In the genomic region with DNA sequence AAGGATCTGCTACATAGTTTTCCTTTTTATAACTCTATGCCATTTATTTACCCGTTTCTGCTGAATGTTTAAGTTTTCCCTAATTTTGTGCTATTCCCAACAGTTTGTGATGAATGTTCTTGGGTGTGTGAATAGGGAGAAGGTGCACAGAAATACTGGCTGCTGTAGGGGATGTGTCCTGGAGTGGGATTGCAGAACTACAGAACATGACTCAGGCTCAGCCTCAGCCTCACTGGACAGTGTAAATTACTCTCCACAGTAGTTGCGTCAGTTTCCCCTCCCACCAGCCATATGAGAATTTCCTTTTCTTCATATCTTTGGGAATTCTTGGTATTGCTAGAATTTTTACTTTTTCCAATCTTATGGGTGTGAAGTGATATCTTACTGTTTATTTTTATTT, we compare ENCODE assay signal across 1 cellular context.
TF ChIP-seq lines count a peak whose summit lies in the region.

No MANE protein-coding gene starts in this region.

TF ChIP-seq in H1, 55 proteins besides CTCF, POLR2A, EP300 and RAD21 (continued from another document):
- TF ChIP-seq, protein P1, sequence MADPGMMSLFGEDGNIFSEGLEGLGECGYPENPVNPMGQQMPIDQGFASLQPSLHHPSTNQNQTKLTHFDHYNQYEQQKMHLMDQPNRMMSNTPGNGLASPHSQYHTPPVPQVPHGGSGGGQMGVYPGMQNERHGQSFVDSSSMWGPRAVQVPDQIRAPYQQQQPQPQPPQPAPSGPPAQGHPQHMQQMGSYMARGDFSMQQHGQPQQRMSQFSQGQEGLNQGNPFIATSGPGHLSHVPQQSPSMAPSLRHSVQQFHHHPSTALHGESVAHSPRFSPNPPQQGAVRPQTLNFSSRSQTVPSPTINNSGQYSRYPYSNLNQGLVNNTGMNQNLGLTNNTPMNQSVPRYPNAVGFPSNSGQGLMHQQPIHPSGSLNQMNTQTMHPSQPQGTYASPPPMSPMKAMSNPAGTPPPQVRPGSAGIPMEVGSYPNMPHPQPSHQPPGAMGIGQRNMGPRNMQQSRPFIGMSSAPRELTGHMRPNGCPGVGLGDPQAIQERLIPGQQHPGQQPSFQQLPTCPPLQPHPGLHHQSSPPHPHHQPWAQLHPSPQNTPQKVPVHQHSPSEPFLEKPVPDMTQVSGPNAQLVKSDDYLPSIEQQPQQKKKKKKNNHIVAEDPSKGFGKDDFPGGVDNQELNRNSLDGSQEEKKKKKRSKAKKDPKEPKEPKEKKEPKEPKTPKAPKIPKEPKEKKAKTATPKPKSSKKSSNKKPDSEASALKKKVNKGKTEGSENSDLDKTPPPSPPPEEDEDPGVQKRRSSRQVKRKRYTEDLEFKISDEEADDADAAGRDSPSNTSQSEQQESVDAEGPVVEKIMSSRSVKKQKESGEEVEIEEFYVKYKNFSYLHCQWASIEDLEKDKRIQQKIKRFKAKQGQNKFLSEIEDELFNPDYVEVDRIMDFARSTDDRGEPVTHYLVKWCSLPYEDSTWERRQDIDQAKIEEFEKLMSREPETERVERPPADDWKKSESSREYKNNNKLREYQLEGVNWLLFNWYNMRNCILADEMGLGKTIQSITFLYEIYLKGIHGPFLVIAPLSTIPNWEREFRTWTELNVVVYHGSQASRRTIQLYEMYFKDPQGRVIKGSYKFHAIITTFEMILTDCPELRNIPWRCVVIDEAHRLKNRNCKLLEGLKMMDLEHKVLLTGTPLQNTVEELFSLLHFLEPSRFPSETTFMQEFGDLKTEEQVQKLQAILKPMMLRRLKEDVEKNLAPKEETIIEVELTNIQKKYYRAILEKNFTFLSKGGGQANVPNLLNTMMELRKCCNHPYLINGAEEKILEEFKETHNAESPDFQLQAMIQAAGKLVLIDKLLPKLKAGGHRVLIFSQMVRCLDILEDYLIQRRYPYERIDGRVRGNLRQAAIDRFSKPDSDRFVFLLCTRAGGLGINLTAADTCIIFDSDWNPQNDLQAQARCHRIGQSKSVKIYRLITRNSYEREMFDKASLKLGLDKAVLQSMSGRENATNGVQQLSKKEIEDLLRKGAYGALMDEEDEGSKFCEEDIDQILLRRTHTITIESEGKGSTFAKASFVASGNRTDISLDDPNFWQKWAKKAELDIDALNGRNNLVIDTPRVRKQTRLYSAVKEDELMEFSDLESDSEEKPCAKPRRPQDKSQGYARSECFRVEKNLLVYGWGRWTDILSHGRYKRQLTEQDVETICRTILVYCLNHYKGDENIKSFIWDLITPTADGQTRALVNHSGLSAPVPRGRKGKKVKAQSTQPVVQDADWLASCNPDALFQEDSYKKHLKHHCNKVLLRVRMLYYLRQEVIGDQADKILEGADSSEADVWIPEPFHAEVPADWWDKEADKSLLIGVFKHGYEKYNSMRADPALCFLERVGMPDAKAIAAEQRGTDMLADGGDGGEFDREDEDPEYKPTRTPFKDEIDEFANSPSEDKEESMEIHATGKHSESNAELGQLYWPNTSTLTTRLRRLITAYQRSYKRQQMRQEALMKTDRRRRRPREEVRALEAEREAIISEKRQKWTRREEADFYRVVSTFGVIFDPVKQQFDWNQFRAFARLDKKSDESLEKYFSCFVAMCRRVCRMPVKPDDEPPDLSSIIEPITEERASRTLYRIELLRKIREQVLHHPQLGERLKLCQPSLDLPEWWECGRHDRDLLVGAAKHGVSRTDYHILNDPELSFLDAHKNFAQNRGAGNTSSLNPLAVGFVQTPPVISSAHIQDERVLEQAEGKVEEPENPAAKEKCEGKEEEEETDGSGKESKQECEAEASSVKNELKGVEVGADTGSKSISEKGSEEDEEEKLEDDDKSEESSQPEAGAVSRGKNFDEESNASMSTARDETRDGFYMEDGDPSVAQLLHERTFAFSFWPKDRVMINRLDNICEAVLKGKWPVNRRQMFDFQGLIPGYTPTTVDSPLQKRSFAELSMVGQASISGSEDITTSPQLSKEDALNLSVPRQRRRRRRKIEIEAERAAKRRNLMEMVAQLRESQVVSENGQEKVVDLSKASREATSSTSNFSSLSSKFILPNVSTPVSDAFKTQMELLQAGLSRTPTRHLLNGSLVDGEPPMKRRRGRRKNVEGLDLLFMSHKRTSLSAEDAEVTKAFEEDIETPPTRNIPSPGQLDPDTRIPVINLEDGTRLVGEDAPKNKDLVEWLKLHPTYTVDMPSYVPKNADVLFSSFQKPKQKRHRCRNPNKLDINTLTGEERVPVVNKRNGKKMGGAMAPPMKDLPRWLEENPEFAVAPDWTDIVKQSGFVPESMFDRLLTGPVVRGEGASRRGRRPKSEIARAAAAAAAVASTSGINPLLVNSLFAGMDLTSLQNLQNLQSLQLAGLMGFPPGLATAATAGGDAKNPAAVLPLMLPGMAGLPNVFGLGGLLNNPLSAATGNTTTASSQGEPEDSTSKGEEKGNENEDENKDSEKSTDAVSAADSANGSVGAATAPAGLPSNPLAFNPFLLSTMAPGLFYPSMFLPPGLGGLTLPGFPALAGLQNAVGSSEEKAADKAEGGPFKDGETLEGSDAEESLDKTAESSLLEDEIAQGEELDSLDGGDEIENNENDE (IDR thresholded peaks at IDR 0.05; ENCODE audit: insufficient replicate concordance, low read length): no peak
- no peak for TF ChIP-seq CTBP2 (IDR thresholded peaks at IDR 0.05; ENCODE audit: borderline replicate concordance, insufficient read depth, insufficient read length, low read length)
- no peak for TF ChIP-seq EGR1 (IDR thresholded peaks at IDR 0.05; ENCODE audit: borderline replicate concordance, low read depth, low read length)
- TF ChIP-seq SUZ12 (IDR thresholded peaks at IDR 0.05; ENCODE audit: low read length): no peak
- TF ChIP-seq, protein P2, sequence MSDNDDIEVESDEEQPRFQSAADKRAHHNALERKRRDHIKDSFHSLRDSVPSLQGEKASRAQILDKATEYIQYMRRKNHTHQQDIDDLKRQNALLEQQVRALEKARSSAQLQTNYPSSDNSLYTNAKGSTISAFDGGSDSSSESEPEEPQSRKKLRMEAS (IDR thresholded peaks at IDR 0.05): no peak
- TF ChIP-seq YY1 (IDR thresholded peaks at IDR 0.05; ENCODE audit: low read depth, low read length): no peak
- no peak for TF ChIP-seq POLR2AphosphoS5 (IDR thresholded peaks at IDR 0.05; ENCODE audit: low read depth, low read length)
- TF ChIP-seq CREB1 (IDR thresholded peaks at IDR 0.05): no peak
- TF ChIP-seq, protein P3, sequence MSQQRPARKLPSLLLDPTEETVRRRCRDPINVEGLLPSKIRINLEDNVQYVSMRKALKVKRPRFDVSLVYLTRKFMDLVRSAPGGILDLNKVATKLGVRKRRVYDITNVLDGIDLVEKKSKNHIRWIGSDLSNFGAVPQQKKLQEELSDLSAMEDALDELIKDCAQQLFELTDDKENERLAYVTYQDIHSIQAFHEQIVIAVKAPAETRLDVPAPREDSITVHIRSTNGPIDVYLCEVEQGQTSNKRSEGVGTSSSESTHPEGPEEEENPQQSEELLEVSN (IDR thresholded peaks at IDR 0.05): no peak
- TF ChIP-seq NANOG (IDR thresholded peaks at IDR 0.05; ENCODE audit: insufficient read depth, low read depth, low read length, poor library complexity, severe bottlenecking): no peak
- no peak for TF ChIP-seq POU5F1 (IDR thresholded peaks at IDR 0.05; ENCODE audit: low read depth, low read length)
- no peak for TF ChIP-seq RXRA (IDR thresholded peaks at IDR 0.05; ENCODE audit: insufficient read depth, low read depth, low read length)
- no peak for TF ChIP-seq RNF2 (IDR thresholded peaks at IDR 0.05; ENCODE audit: borderline replicate concordance, low read depth, low read length, missing control alignments, poor library complexity, severe bottlenecking)
- TF ChIP-seq SAP30 (IDR thresholded peaks at IDR 0.05; ENCODE audit: insufficient read depth, insufficient replicate concordance, low read length): no peak
